8 cellular contexts compared by ENCODE assay signal in genomic region chr3:12993022-12993622, GRCh38.
DNase-seq lines count a peak whose midpoint lies in the region; ATAC-seq and TF ChIP-seq lines count a peak whose summit lies in the region.

No MANE protein-coding gene starts in this region.

- no peak for TF ChIP-seq CTCF in C4-2B (conservative IDR thresholded peaks at IDR 0.05)

- H3K9ac ChIP-seq in NT2/D1 (ENCODE audit: insufficient read length, low read depth), result peak overlapping the region; percentile 83

- H3K4me1 ChIP-seq in NT2/D1 (ENCODE audit: insufficient read depth, insufficient read length) (peaks cover 20% of the 10 kb centered on the region), esophagus (ENCODE audit: control insufficient read depth in 2 of 2, insufficient read depth in 2 of 2, low read length in 1 of 2) (peaks cover 0 to 11% of the 10 kb centered on the region in 2 donors), neuron (ENCODE audit: insufficient read depth, low read length) (peaks cover 38% of the 10 kb centered on the region)

- H3K9me3 ChIP-seq in NT2/D1 (ENCODE audit: insufficient read depth, low read length) (no peaks in the 10 kb centered on the region), esophagus (ENCODE audit: control insufficient read depth in 2 of 2, insufficient read depth in 1 of 2, low read depth in 1 of 2, low read length in 1 of 2) (no peaks in the 10 kb centered on the region), neuron (ENCODE audit: low read length) (no peaks in the 10 kb centered on the region)

- H2AFZ ChIP-seq in neuron (ENCODE audit: low read depth, low read length), result no peak overlapping the region

- no peaks in the 10 kb centered on the region for H3K36me3 ChIP-seq in NT2/D1 (ENCODE audit: insufficient read depth, insufficient read length, low read length)
- no peaks in the 10 kb centered on the region for H3K36me3 ChIP-seq in esophagus (ENCODE audit: control insufficient read depth in 2 of 2, insufficient read depth in 2 of 2, low read length in 1 of 2)
- H3K36me3 ChIP-seq in neuron (ENCODE audit: insufficient read depth, low read length), result no peaks in the 10 kb centered on the region

- no peak for ATAC-seq in GM19452 (IDR thresholded peaks at IDR 0.05; ENCODE audit: unreplicated experiment)
- ATAC-seq in GM18517 (IDR thresholded peaks at IDR 0.05; ENCODE audit: unreplicated experiment), result no peak
- ATAC-seq in HG02798 (IDR thresholded peaks at IDR 0.05; ENCODE audit: poor library complexity, unreplicated experiment), result no peak
- ATAC-seq in GM21423 (IDR thresholded peaks at IDR 0.05; ENCODE audit: unreplicated experiment), result no peak

- DNase-seq in NT2/D1 (ENCODE audit: low read depth, low spot score), result peak; percentile 80

- H3K27ac ChIP-seq in C4-2B (peak overlapping the region; percentile 41), esophagus (ENCODE audit: low read depth in 2 of 2, low read length in 1 of 2) (peak overlapping the region; percentile 14 to 63)

- H3K4me3 ChIP-seq in NT2/D1 (ENCODE audit: insufficient read length, low read depth) (peak overlapping the region; percentile 58), esophagus (ENCODE audit: low read depth in 1 of 2, low read length in 2 of 2) (peak overlapping the region; percentile 66 to 68), neuron (ENCODE audit: low read length) (peak overlapping the region; percentile 45)

- no peaks in the 10 kb centered on the region for H3K27me3 ChIP-seq in NT2/D1 (ENCODE audit: insufficient read depth, insufficient read length)
- H3K27me3 ChIP-seq in esophagus (ENCODE audit: control insufficient read depth in 1 of 2, insufficient read depth in 2 of 2, low read length in 2 of 2), result no peaks in the 10 kb centered on the region
- no peaks in the 10 kb centered on the region for H3K27me3 ChIP-seq in neuron (ENCODE audit: insufficient read depth, low read length)

- WGBS in esophagus, 2 donors, result 10 to 14% methylated on average over 20 to 27 of the region's 27 CpGs
